ENCODE assay signal across 34 cellular contexts in genomic region chr17:67232441-67232840, GRCh38.
"Had no signal": no experiment of that assay in that cellular context is flagged by ENCODE, and none has a peak within 500 bp of the region (broad histone marks: within the 10 kb centered on the region; RNA-seq: fewer than 3 reads in every experiment).

No MANE protein-coding gene starts in this region.

- ATAC-seq: activated CD8-positive, alpha-beta T cell treated with anti-CD3 and anti-CD28 coated beads for 36 hours; activated naive CD8-positive, alpha-beta T cell treated with anti-CD3 and anti-CD28 coated beads, Interleukin-2, amount 50 U/mL, for 24 hours; activated T-cell treated with anti-CD3 and anti-CD28 coated beads, Interleukin-2, amount 50 U/mL, for 4 hours; activated T-cell treated with anti-CD3 and anti-CD28 coated beads, Interleukin-2, amount 50 U/mL, for 72 hours; T-cell had no signal

- H3K27me3 Mint-ChIP-seq: activated B cell treated with CpG ODN at 0.5 μM for 24 hours; activated CD4-positive, alpha-beta memory T cell treated with anti-CD3 and anti-CD28 coated beads for 36 hours; activated CD4-positive, alpha-beta T cell treated with anti-CD3 and anti-CD28 coated beads, Interleukin-2, amount 10 ng/mL, durations not matched to agents 24 days and 14 days; activated CD8-positive, alpha-beta T cell treated with anti-CD3 and anti-CD28 coated beads for 36 hours; activated naive CD4-positive, alpha-beta T cell treated with anti-CD3 and anti-CD28 coated beads, Interleukin-2, amount 10 ng/mL, durations not matched to agents 7 days and 5 days; activated naive CD4-positive, alpha-beta T cell treated with anti-CD3 and anti-CD28 coated beads, Interleukin-2, amount 50 U/mL, for 24 hours; activated naive CD8-positive, alpha-beta T cell; activated naive CD8-positive, alpha-beta T cell treated with anti-CD3 and anti-CD28 coated beads, Interleukin-2, amount 10 ng/mL, durations not matched to agents 7 days and 5 days; activated naive CD8-positive, alpha-beta T cell treated with anti-CD3 and anti-CD28 coated beads, Interleukin-2, amount 50 U/mL, for 24 hours; brain; T-cell had no signal

- H3K9me3 ChIP-seq: ascending aorta had no signal

- H3K4me3 ChIP-seq: ascending aorta, cardiac muscle cell had no signal

- H3K4me1 Mint-ChIP-seq: activated B cell treated with CpG ODN at 0.5 μM for 24 hours had no signal

- H3K9me3 Mint-ChIP-seq: activated B cell treated with CpG ODN at 0.5 μM for 24 hours; activated CD4-positive, alpha-beta memory T cell treated with anti-CD3 and anti-CD28 coated beads for 36 hours; activated CD4-positive, alpha-beta T cell treated with anti-CD3 and anti-CD28 coated beads, Interleukin-2, amount 10 ng/mL, durations not matched to agents 24 days and 14 days; activated CD8-positive, alpha-beta T cell treated with anti-CD3 and anti-CD28 coated beads for 36 hours; activated naive CD4-positive, alpha-beta T cell treated with anti-CD3 and anti-CD28 coated beads, Interleukin-2, amount 10 ng/mL, durations not matched to agents 7 days and 5 days; activated naive CD4-positive, alpha-beta T cell treated with anti-CD3 and anti-CD28 coated beads, Interleukin-2, amount 50 U/mL, for 24 hours; activated naive CD8-positive, alpha-beta T cell treated with anti-CD3 and anti-CD28 coated beads, Interleukin-2, amount 10 ng/mL, durations not matched to agents 7 days and 5 days; activated naive CD8-positive, alpha-beta T cell treated with anti-CD3 and anti-CD28 coated beads, Interleukin-2, amount 50 U/mL, for 24 hours; activated T-cell treated with anti-CD3 and anti-CD28 coated beads, Interleukin-2, amount 50 U/mL, for 4 hours; activated T-cell treated with anti-CD3 and anti-CD28 coated beads, Interleukin-2, amount 50 U/mL, for 72 hours; activated T-helper 1 cell treated with anti-CD3 and anti-CD28 coated beads, Interleukin-12 subunit alpha, Interleukin-12 subunit beta, Interleukin-2, Interleukin-4 antibody, amounts not matched to agents 30 ng/mL and 10 ng/mL and 1 ng/mL, durations not matched to agents 14 hours and 24 hours and 36 hours; activated T-helper 2 cell treated with anti-CD3 and anti-CD28 coated beads, Interferon-gamma antibody, Interleukin-2, Interleukin-4, amounts not matched to agents 10 μg/mL and 5 μg/mL and 100 μg/mL, durations not matched to agents 14 hours and 24 hours and 36 hours; T-cell had no signal

- H3K4me3 Mint-ChIP-seq: activated B cell treated with CpG ODN at 0.5 μM for 24 hours; activated CD4-positive, alpha-beta memory T cell treated with anti-CD3 and anti-CD28 coated beads for 36 hours; activated CD4-positive, alpha-beta T cell treated with anti-CD3 and anti-CD28 coated beads, Interleukin-2, amount 10 ng/mL, durations not matched to agents 24 days and 14 days; activated CD8-positive, alpha-beta T cell treated with anti-CD3 and anti-CD28 coated beads for 36 hours; activated naive CD4-positive, alpha-beta T cell treated with anti-CD3 and anti-CD28 coated beads, Interleukin-2, amount 10 ng/mL, durations not matched to agents 7 days and 5 days; activated naive CD4-positive, alpha-beta T cell treated with anti-CD3 and anti-CD28 coated beads, Interleukin-2, amount 50 U/mL, for 24 hours; activated naive CD8-positive, alpha-beta T cell; activated naive CD8-positive, alpha-beta T cell treated with anti-CD3 and anti-CD28 coated beads, Interleukin-2, amount 10 ng/mL, durations not matched to agents 7 days and 5 days; activated naive CD8-positive, alpha-beta T cell treated with anti-CD3 and anti-CD28 coated beads, Interleukin-2, amount 50 U/mL, for 24 hours; activated T-cell treated with anti-CD3 and anti-CD28 coated beads, Interleukin-2, amount 50 U/mL, for 4 hours; activated T-cell treated with anti-CD3 and anti-CD28 coated beads, Interleukin-2, amount 50 U/mL, for 72 hours; activated T-helper 1 cell treated with anti-CD3 and anti-CD28 coated beads, Interleukin-12 subunit alpha, Interleukin-12 subunit beta, Interleukin-2, Interleukin-4 antibody, amounts not matched to agents 30 ng/mL and 10 ng/mL and 1 ng/mL, durations not matched to agents 14 hours and 24 hours and 36 hours; brain; T-cell; T-helper 2 cell treated with Interferon-gamma antibody and Interleukin-4, amounts not matched to agents 5 μg/mL and 100 μg/mL, for 36 hours had no signal

- DNase-seq: activated B cell treated with CpG ODN at 0.5 μM for 24 hours; activated CD4-positive, alpha-beta memory T cell treated with anti-CD3 and anti-CD28 coated beads for 36 hours; activated CD4-positive, alpha-beta T cell treated with anti-CD3 and anti-CD28 coated beads for 4 hours; activated CD4-positive, alpha-beta T cell treated with anti-CD3 and anti-CD28 coated beads, Interleukin-2, amount 10 ng/mL, durations not matched to agents 24 days and 14 days; activated CD4-positive, alpha-beta T cell treated with anti-CD3 and anti-CD28 coated beads, Interleukin-2, amount 50 U/mL, for 1 hour; activated CD4-positive, alpha-beta T cell treated with anti-CD3 and anti-CD28 coated beads, Interleukin-2, amount 50 U/mL, for 4 hours; activated CD4-positive, CD25-positive, alpha-beta regulatory T cell treated with anti-CD3 and anti-CD28 coated beads, Interleukin-2, amount 50 U/mL, for 72 hours; activated CD8-positive, alpha-beta memory T cell treated with anti-CD3 and anti-CD28 coated beads, Interleukin-2, amount 50 U/mL, for 4 hours; activated CD8-positive, alpha-beta T cell treated with anti-CD3 and anti-CD28 coated beads for 36 hours; activated effector memory CD4-positive, alpha-beta T cell treated with Interleukin-2 at 50 U/mL for 16 hours; activated gamma-delta T cell; activated naive CD4-positive, alpha-beta T cell treated with anti-CD3 and anti-CD28 coated beads, Interleukin-2, amount 10 ng/mL, durations not matched to agents 7 days and 5 days; activated naive CD4-positive, alpha-beta T cell treated with Interleukin-2 at 50 U/mL for 16 hours; activated naive CD8-positive, alpha-beta T cell treated with anti-CD3 and anti-CD28 coated beads, Interleukin-2, amount 10 ng/mL, durations not matched to agents 7 days and 5 days; activated naive CD8-positive, alpha-beta T cell treated with anti-CD3 and anti-CD28 coated beads, Interleukin-2, amount 50 U/mL, for 24 hours; activated T-cell treated with anti-CD3 and anti-CD28 coated beads for 4 hours; activated T-cell treated with anti-CD3 and anti-CD28 coated beads, Interleukin-2, amount 50 U/mL, for 1 hour; activated T-cell treated with anti-CD3 and anti-CD28 coated beads, Interleukin-2, amount 50 U/mL, for 4 hours; activated T-cell treated with anti-CD3 and anti-CD28 coated beads, Interleukin-2, amount 50 U/mL, for 72 hours; amygdala; anterior cingulate cortex; caudate nucleus; T-cell; T-helper 2 cell; T-helper 9 cell had no signal

- H3K27ac Mint-ChIP-seq: activated B cell treated with CpG ODN at 0.5 μM for 24 hours; activated CD4-positive, alpha-beta memory T cell treated with anti-CD3 and anti-CD28 coated beads for 36 hours; activated CD4-positive, alpha-beta T cell treated with anti-CD3 and anti-CD28 coated beads, Interleukin-2, amount 10 ng/mL, durations not matched to agents 24 days and 14 days; activated CD8-positive, alpha-beta T cell treated with anti-CD3 and anti-CD28 coated beads for 36 hours; activated naive CD4-positive, alpha-beta T cell treated with anti-CD3 and anti-CD28 coated beads, Interleukin-2, amount 10 ng/mL, durations not matched to agents 7 days and 5 days; activated naive CD4-positive, alpha-beta T cell treated with anti-CD3 and anti-CD28 coated beads, Interleukin-2, amount 50 U/mL, for 24 hours; activated naive CD8-positive, alpha-beta T cell; activated naive CD8-positive, alpha-beta T cell treated with anti-CD3 and anti-CD28 coated beads, Interleukin-2, amount 10 ng/mL, durations not matched to agents 7 days and 5 days; activated naive CD8-positive, alpha-beta T cell treated with anti-CD3 and anti-CD28 coated beads, Interleukin-2, amount 50 U/mL, for 24 hours; activated T-cell treated with anti-CD3 and anti-CD28 coated beads, Interleukin-2, amount 50 U/mL, for 72 hours; activated T-helper 1 cell treated with anti-CD3 and anti-CD28 coated beads, Interleukin-12 subunit alpha, Interleukin-12 subunit beta, Interleukin-2, Interleukin-4 antibody, amounts not matched to agents 30 ng/mL and 10 ng/mL and 1 ng/mL, durations not matched to agents 14 hours and 24 hours and 36 hours; activated T-helper 2 cell treated with anti-CD3 and anti-CD28 coated beads, Interferon-gamma antibody, Interleukin-2, Interleukin-4, amounts not matched to agents 10 μg/mL and 5 μg/mL and 100 μg/mL, durations not matched to agents 14 hours and 24 hours and 36 hours; T-cell; T-helper 2 cell treated with Interferon-gamma antibody and Interleukin-4, amounts not matched to agents 5 μg/mL and 100 μg/mL, for 36 hours had no signal

- H3K27ac ChIP-seq: ascending aorta, cardiac muscle cell, VCaP had no signal
